ENCODE assay signal across 1 cellular context in genomic region chr12:52246720-52247621, GRCh38.
TF ChIP-seq lines count a peak whose summit lies in the region.

No MANE protein-coding gene starts in this region.

TF ChIP-seq in HepG2, 621 proteins besides CTCF, POLR2A, EP300 and RAD21 (continued from another document):
- no peak for TF ChIP-seq POGK (CRISPR knock-in tag; conservative IDR thresholded peaks at IDR 0.05)
- TF ChIP-seq DR1 (CRISPR knock-in tag; IDR thresholded peaks at IDR 0.05): no peak
- TF ChIP-seq NR2F1 (CRISPR knock-in tag; IDR thresholded peaks at IDR 0.05): no peak
- TF ChIP-seq, protein P1, sequence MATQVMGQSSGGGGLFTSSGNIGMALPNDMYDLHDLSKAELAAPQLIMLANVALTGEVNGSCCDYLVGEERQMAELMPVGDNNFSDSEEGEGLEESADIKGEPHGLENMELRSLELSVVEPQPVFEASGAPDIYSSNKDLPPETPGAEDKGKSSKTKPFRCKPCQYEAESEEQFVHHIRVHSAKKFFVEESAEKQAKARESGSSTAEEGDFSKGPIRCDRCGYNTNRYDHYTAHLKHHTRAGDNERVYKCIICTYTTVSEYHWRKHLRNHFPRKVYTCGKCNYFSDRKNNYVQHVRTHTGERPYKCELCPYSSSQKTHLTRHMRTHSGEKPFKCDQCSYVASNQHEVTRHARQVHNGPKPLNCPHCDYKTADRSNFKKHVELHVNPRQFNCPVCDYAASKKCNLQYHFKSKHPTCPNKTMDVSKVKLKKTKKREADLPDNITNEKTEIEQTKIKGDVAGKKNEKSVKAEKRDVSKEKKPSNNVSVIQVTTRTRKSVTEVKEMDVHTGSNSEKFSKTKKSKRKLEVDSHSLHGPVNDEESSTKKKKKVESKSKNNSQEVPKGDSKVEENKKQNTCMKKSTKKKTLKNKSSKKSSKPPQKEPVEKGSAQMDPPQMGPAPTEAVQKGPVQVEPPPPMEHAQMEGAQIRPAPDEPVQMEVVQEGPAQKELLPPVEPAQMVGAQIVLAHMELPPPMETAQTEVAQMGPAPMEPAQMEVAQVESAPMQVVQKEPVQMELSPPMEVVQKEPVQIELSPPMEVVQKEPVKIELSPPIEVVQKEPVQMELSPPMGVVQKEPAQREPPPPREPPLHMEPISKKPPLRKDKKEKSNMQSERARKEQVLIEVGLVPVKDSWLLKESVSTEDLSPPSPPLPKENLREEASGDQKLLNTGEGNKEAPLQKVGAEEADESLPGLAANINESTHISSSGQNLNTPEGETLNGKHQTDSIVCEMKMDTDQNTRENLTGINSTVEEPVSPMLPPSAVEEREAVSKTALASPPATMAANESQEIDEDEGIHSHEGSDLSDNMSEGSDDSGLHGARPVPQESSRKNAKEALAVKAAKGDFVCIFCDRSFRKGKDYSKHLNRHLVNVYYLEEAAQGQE (IDR thresholded peaks at IDR 0.05; ENCODE audit: borderline replicate concordance in 1 of 2, low read depth in 1 of 2, low read length in 2 of 2): no peak
- no peak for TF ChIP-seq GABPA (IDR thresholded peaks at IDR 0.05; ENCODE audit: low read depth, low read length)
- no peak for TF ChIP-seq GABPA (CRISPR knock-in tag; IDR thresholded peaks at IDR 0.05; ENCODE audit: low read depth)
- no peak for TF ChIP-seq SRSF4 (IDR thresholded peaks at IDR 0.05; ENCODE audit: low read depth, low read length, poor library complexity, severe bottlenecking)
- no peak for TF ChIP-seq KLF12 (CRISPR knock-in tag; IDR thresholded peaks at IDR 0.05; ENCODE audit: borderline replicate concordance)
- peak; percentile 50; the same call in 1 of the 2 replicates for TF ChIP-seq SIX4 (CRISPR knock-in tag; IDR thresholded peaks at IDR 0.05)
- TF ChIP-seq TEAD3 (CRISPR knock-in tag; optimal IDR thresholded peaks at IDR 0.05; ENCODE audit: borderline replicate concordance): peak; percentile 39
- no peak for TF ChIP-seq ZNF740 (CRISPR knock-in tag; IDR thresholded peaks at IDR 0.05)
- no peak for TF ChIP-seq CBX1 (IDR thresholded peaks at IDR 0.05; ENCODE audit: low read depth)
- peak; percentile 44; the same call in 1 of the 2 replicates for TF ChIP-seq HDAC2 (CRISPR knock-in tag; IDR thresholded peaks at IDR 0.05)
- TF ChIP-seq, protein P2, sequence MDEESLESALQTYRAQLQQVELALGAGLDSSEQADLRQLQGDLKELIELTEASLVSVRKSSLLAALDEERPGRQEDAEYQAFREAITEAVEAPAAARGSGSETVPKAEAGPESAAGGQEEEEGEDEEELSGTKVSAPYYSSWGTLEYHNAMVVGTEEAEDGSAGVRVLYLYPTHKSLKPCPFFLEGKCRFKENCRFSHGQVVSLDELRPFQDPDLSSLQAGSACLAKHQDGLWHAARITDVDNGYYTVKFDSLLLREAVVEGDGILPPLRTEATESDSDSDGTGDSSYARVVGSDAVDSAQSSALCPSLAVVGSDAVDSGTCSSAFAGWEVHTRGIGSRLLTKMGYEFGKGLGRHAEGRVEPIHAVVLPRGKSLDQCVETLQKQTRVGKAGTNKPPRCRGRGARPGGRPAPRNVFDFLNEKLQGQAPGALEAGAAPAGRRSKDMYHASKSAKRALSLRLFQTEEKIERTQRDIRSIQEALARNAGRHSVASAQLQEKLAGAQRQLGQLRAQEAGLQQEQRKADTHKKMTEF (CRISPR knock-in tag; IDR thresholded peaks at IDR 0.05): no peak
- TF ChIP-seq ZNF34 (CRISPR knock-in tag; IDR thresholded peaks at IDR 0.05; ENCODE audit: borderline replicate concordance): no peak
- TF ChIP-seq FOXA1 (IDR thresholded peaks at IDR 0.05): no peak
- TF ChIP-seq FOXA1 (CRISPR knock-in tag; IDR thresholded peaks at IDR 0.05): peak; percentile 93
- TF ChIP-seq ARID5B (CRISPR knock-in tag; IDR thresholded peaks at IDR 0.05): peak; percentile 74
- TF ChIP-seq ZNF501 (CRISPR knock-in tag; IDR thresholded peaks at IDR 0.05): no peak
- no peak for TF ChIP-seq ISX (CRISPR knock-in tag; conservative IDR thresholded peaks at IDR 0.05)
- TF ChIP-seq ZNF510 (CRISPR knock-in tag; IDR thresholded peaks at IDR 0.05; ENCODE audit: low read depth): no peak
- TF ChIP-seq SIN3A (IDR thresholded peaks at IDR 0.05; ENCODE audit: borderline replicate concordance, low read depth, low read length): no peak
- no peak for TF ChIP-seq ZNF850 (CRISPR knock-in tag; conservative IDR thresholded peaks at IDR 0.05)
- TF ChIP-seq ZNF136 (CRISPR knock-in tag; IDR thresholded peaks at IDR 0.05; ENCODE audit: low read depth): no peak
- TF ChIP-seq SIX1 (CRISPR knock-in tag; IDR thresholded peaks at IDR 0.05; ENCODE audit: borderline replicate concordance): no peak
- TF ChIP-seq ZNF646 (CRISPR knock-in tag; IDR thresholded peaks at IDR 0.05): no peak
TF ChIP-seq in HepG2: peak in this region for 42.
